Comparison of ENCODE assay signal across 1 cellular context in the genomic region with DNA sequence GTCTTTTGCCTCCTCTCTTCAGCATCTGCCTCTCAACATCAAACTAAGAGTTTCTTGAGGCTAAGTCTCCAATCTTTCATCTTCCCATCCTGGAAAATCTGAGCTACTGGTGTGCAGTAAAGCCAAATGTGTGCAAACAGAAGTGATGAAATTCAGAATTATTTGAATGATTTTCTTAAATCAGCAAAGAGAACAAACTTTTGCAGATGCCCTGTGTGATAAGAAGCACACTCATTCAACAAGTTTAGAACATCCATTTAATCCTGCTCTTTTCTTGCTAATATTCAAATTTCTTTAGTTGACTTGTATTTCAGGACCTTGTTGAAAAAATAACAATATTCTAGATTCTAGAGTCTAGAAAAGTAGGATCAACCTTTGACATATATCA.
TF ChIP-seq lines count a peak whose summit lies in the region.

No MANE protein-coding gene starts in this region.

TF ChIP-seq in HCT116, 20 proteins besides CTCF, POLR2A, EP300 and RAD21 (continued from another document):
- TF ChIP-seq ZBTB33 (IDR thresholded peaks at IDR 0.05; ENCODE audit: extremely low read depth, insufficient replicate concordance, low read length): no peak
- no peak for TF ChIP-seq CBX3 (IDR thresholded peaks at IDR 0.05; ENCODE audit: low read depth)
